Comparison of ENCODE assay signal across 27 cellular contexts in the genomic region with DNA sequence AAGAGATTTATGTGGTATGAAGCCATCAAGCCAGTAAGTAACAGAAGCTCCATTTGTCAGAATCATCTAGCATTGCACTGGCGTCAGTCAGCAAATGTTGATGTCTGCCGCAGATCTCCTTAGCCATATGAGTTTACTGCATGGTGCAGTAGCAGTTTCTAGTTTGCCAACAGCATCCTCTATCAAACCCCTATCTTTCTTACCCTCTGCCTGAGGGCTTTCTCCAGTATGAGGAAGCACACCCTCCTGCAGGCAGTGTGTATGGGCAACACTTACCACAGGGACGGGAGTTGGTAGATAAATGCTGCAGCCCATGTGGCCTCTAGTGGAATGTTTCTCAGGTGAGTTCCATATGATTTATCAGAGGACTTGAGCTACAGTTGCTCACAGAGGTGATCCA.
"Had no signal": no experiment of that assay in that cellular context is flagged by ENCODE, and none has a peak within 500 bp of the region (broad histone marks: within the 10 kb centered on the region; RNA-seq: fewer than 3 reads in every experiment).

No MANE protein-coding gene starts in this region.

- H3K4me3 Mint-ChIP-seq: activated CD4-positive, alpha-beta memory T cell treated with anti-CD3 and anti-CD28 coated beads, Interleukin-2, amount 10 ng/mL, durations not matched to agents 7 days and 5 days; activated CD4-positive, alpha-beta T cell treated with anti-CD3 and anti-CD28 coated beads for 36 hours; activated naive CD4-positive, alpha-beta T cell treated with anti-CD3 and anti-CD28 coated beads for 36 hours; activated naive CD8-positive, alpha-beta T cell; activated T-helper 17 cell treated with anti-CD3 and anti-CD28 coated beads, Interleukin-2, amount 50 U/mL, for 72 hours; T-helper 17 cell had no signal

- H3K9me3 Mint-ChIP-seq: activated CD4-positive, alpha-beta memory T cell treated with anti-CD3 and anti-CD28 coated beads, Interleukin-2, amount 10 ng/mL, durations not matched to agents 7 days and 5 days; activated naive CD4-positive, alpha-beta T cell treated with anti-CD3 and anti-CD28 coated beads for 36 hours; activated T-helper 17 cell treated with anti-CD3 and anti-CD28 coated beads, Interleukin-2, amount 50 U/mL, for 72 hours had no signal

- H3K36me3 Mint-ChIP-seq: activated naive CD8-positive, alpha-beta T cell had no signal

- H3K27me3 Mint-ChIP-seq: activated CD4-positive, alpha-beta memory T cell treated with anti-CD3 and anti-CD28 coated beads, Interleukin-2, amount 10 ng/mL, durations not matched to agents 7 days and 5 days; T-helper 17 cell had no signal

- FAIRE-seq: TTC549 had no signal

- H3K4me1 Mint-ChIP-seq: activated CD4-positive, alpha-beta memory T cell treated with anti-CD3 and anti-CD28 coated beads, Interleukin-2, amount 10 ng/mL, durations not matched to agents 7 days and 5 days; activated CD4-positive, alpha-beta T cell treated with anti-CD3 and anti-CD28 coated beads for 36 hours; activated T-helper 17 cell treated with anti-CD3 and anti-CD28 coated beads, Interleukin-2, amount 50 U/mL, for 72 hours; T-helper 17 cell had no signal

- H3K27ac Mint-ChIP-seq: activated CD4-positive, alpha-beta memory T cell treated with anti-CD3 and anti-CD28 coated beads, Interleukin-2, amount 10 ng/mL, durations not matched to agents 7 days and 5 days; activated CD4-positive, alpha-beta T cell treated with anti-CD3 and anti-CD28 coated beads for 36 hours; activated naive CD4-positive, alpha-beta T cell treated with anti-CD3 and anti-CD28 coated beads for 36 hours; activated naive CD8-positive, alpha-beta T cell; activated T-helper 17 cell treated with anti-CD3 and anti-CD28 coated beads, Interleukin-2, amount 50 U/mL, for 72 hours; T-helper 17 cell had no signal

- H3K4me3 ChIP-seq: cardiac muscle cell, PC-9 had no signal

- ATAC-seq: activated CD4-positive, alpha-beta T cell treated with anti-CD3 and anti-CD28 coated beads for 36 hours; activated T-helper 17 cell treated with anti-CD3 and anti-CD28 coated beads, Interleukin-2, amount 50 U/mL, for 72 hours; T-helper 17 cell had no signal

- H3K4me2 ChIP-seq: PC-9 had no signal

- DNase-seq: activated CD4-positive, alpha-beta memory T cell treated with anti-CD3 and anti-CD28 coated beads, Interleukin-2, amount 10 ng/mL, durations not matched to agents 7 days and 5 days; activated CD4-positive, alpha-beta T cell treated with anti-CD3 and anti-CD28 coated beads for 36 hours; activated CD4-positive, alpha-beta T cell treated with anti-CD3 and anti-CD28 coated beads, Interleukin-2, amount 50 U/mL, for 1 hour; activated gamma-delta T cell; activated naive CD4-positive, alpha-beta T cell treated with anti-CD3 and anti-CD28 coated beads for 36 hours; activated T-cell treated with anti-CD3 and anti-CD28 coated beads for 4 hours; activated T-cell treated with anti-CD3 and anti-CD28 coated beads, Interleukin-2, amount 50 U/mL, for 48 hours; amygdala; brain microvascular endothelial cell; cerebellar nuclear complex; Kasumi-1; KBM-7; NCI-H1092 treated with DMSO at 0.1 percent for 48 hours; NCI-H1417 treated with DMSO at 0.1 percent for 48 hours; NCI-H1694 treated with DMSO at 0.1 percent for 48 hours; NCI-H2029 treated with DMSO at 0.1 percent for 48 hours; NCI-H510A treated with DMSO at 0.1 percent for 48 hours; NCI-H69; PC-9; SIG-M5; T-helper 17 cell; T-helper 9 cell had no signal

- H3K27ac ChIP-seq: brain microvascular endothelial cell, cardiac muscle cell, PC-9, VCaP had no signal
